ENCODE assay signal across 8 cellular contexts in the genomic region with DNA sequence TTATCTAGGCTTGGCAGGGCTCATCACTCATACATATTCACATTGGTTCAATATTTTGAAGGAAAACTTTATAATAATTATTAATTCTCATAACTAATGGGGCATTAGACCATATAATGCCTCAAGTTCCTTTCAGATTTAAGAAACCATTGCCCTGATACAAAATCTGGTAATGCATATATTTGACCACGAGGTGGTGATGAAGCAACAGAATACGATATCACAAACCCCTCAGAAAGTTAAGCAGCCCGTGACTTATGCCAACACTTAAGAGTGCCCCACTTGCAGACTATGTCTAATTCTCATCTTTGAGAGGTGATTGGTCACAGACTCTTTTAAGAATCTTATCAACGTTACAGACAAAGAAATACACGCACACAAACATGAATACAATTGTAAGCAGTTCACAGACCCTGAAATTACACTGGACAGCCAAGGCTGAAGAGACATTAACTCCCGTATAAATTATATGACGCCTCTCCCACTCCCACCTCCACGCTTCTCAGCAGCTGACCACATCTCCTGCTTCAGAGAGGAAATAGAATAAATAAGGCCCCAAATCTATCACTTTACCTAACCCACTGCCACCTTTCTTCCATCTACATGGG. TPM values are rescaled to one million over a fixed set of nuclear protein-coding genes. Genes with fewer than 3 reads are reported as not detected.
A peak's percentile ranks its signal among the peaks of the same experiment; 100 is the strongest.
DNase-seq lines count a peak whose midpoint lies in the region; ATAC-seq and TF ChIP-seq lines count a peak whose summit lies in the region.

No MANE protein-coding gene starts in this region.

- no peak overlapping the region for H2BK5ac ChIP-seq in mesendoderm (ENCODE audit: low read length)

- H2AK5ac ChIP-seq in mesendoderm (ENCODE audit: low read length), result no peak overlapping the region

- DNase-seq in AG08395 (ENCODE audit: low spot score), result peak; percentile 57
- DNase-seq in GM12865 (ENCODE audit: low read depth), result peak; percentile 69
- DNase-seq in NCI-H1092 (lab: John Stamatoyannopoulos, UW), result peak; percentile 1
- DNase-seq in effector memory CD4-positive, alpha-beta T cell, result peak in 2 of 3 donors; percentile 5 to 10
- peak; percentile 69 for DNase-seq in mesendoderm

- H3F3A ChIP-seq in SU-DHL-6 (ENCODE audit: insufficient read depth), result no peaks in the 10 kb centered on the region

- TF ChIP-seq CTCF in GM12865 (IDR thresholded peaks at IDR 0.05; ENCODE audit: insufficient read depth, low read depth, low read length, missing control alignments) (peak; percentile 56), SU-DHL-6 (IDR thresholded peaks at IDR 0.05; ENCODE audit: insufficient read depth, low read length, poor library complexity, severe bottlenecking) (peak; percentile 33)

- H2BK15ac ChIP-seq in mesendoderm (replicated peaks; ENCODE audit: low read depth), result no peak overlapping the region

- no peak overlapping the region for H4K8ac ChIP-seq in mesendoderm (ENCODE audit: low read depth, low read length)

- no peak overlapping the region for H3K4ac ChIP-seq in mesendoderm (ENCODE audit: low read depth, low read length)

- no peaks in the 10 kb centered on the region for H3K27me3 ChIP-seq in SU-DHL-6 (ENCODE audit: low read length)
- H3K27me3 ChIP-seq in effector memory CD4-positive, alpha-beta T cell (replicated peaks; ENCODE audit: control insufficient read depth, insufficient read depth, low read length, poor library complexity, severe bottlenecking), result no peaks in the 10 kb centered on the region
- no peaks in the 10 kb centered on the region for H3K27me3 ChIP-seq in mesendoderm (ENCODE audit: insufficient read depth, low read length, poor library complexity)

- no peak overlapping the region for H4K5ac ChIP-seq in mesendoderm (ENCODE audit: low read length)

- no peak overlapping the region for H2BK120ac ChIP-seq in mesendoderm (ENCODE audit: low read depth, low read length)

- no peaks in the 10 kb centered on the region for H3K4me1 ChIP-seq in effector memory CD4-positive, alpha-beta T cell (ENCODE audit: control insufficient read depth, insufficient read depth, low read length, poor library complexity, severe bottlenecking)
- H3K4me1 ChIP-seq in mesendoderm (ENCODE audit: control insufficient read depth, low read depth, low read length), result no peaks in the 10 kb centered on the region

- no peaks in the 10 kb centered on the region for H3K9me2 ChIP-seq in SU-DHL-6 (replicated peaks; ENCODE audit: insufficient read depth, low read length)

- no peak overlapping the region for H2AFZ ChIP-seq in SU-DHL-6 (ENCODE audit: low read depth, low read length, severe bottlenecking)

- no peak overlapping the region for H3K18ac ChIP-seq in mesendoderm (ENCODE audit: low read length)

- H3K27ac ChIP-seq in SU-DHL-6 (ENCODE audit: low read depth, low read length) (no peak overlapping the region), mesendoderm (ENCODE audit: low read depth, low read length) (no peak overlapping the region)
- no peak overlapping the region for H3K27ac ChIP-seq in effector memory CD4-positive, alpha-beta T cell (ENCODE audit: insufficient read depth, low read length, poor library complexity, severe bottlenecking)

- H3K79me2 ChIP-seq in SU-DHL-6 (ENCODE audit: insufficient read depth, low read length), result no peaks in the 10 kb centered on the region
- no peaks in the 10 kb centered on the region for H3K79me2 ChIP-seq in mesendoderm (ENCODE audit: control insufficient read depth, insufficient read depth, low read length)

- H3K4me3 ChIP-seq in GM12865 (ENCODE audit: low read depth, low read length) (no peak overlapping the region), SU-DHL-6 (ENCODE audit: insufficient read depth, low read length, poor library complexity, severe bottlenecking) (no peak overlapping the region), mesendoderm (ENCODE audit: low read length) (no peak overlapping the region)
- H3K4me3 ChIP-seq in effector memory CD4-positive, alpha-beta T cell (ENCODE audit: insufficient read depth, low read depth, low read length, poor library complexity, severe bottlenecking), result no peak overlapping the region

- no peaks in the 10 kb centered on the region for H3K79me1 ChIP-seq in mesendoderm (ENCODE audit: low read length)

- H3K9me3 ChIP-seq in SU-DHL-6 (ENCODE audit: insufficient read depth, low read length), result no peaks in the 10 kb centered on the region
- no peaks in the 10 kb centered on the region for H3K9me3 ChIP-seq in effector memory CD4-positive, alpha-beta T cell (ENCODE audit: control insufficient read depth, low read length)

- no peak overlapping the region for H3K23ac ChIP-seq in mesendoderm (ENCODE audit: low read length)

- H3K9ac ChIP-seq in SU-DHL-6 (ENCODE audit: low read length) (no peak overlapping the region), mesendoderm (ENCODE audit: low read length) (no peak overlapping the region)

- H3K56ac ChIP-seq in mesendoderm (ENCODE audit: low read length), result no peak overlapping the region

- peak; percentile 74 for ATAC-seq in HG02571 (IDR thresholded peaks at IDR 0.05; ENCODE audit: unreplicated experiment)
- no peak for ATAC-seq in HG03045 (IDR thresholded peaks at IDR 0.05; ENCODE audit: unreplicated experiment)

- WGBS in mesendoderm (ENCODE audit: extremely low coverage, insufficient coverage, low lambda C conversion rate), result no CpG with 5 or more reads among the region's 8 CpGs

- H3K4me2 ChIP-seq in SU-DHL-6 (ENCODE audit: low read depth, low read length, poor library complexity, severe bottlenecking) (no peak overlapping the region), mesendoderm (ENCODE audit: low read length) (no peak overlapping the region)

- H3K36me3 ChIP-seq in SU-DHL-6 (ENCODE audit: low read length) (no peaks in the 10 kb centered on the region), mesendoderm (ENCODE audit: control insufficient read depth, insufficient read depth, low read length) (no peaks in the 10 kb centered on the region)
- no peaks in the 10 kb centered on the region for H3K36me3 ChIP-seq in effector memory CD4-positive, alpha-beta T cell (ENCODE audit: control insufficient read depth, insufficient read depth, low read length)

- H4K20me1 ChIP-seq in SU-DHL-6 (ENCODE audit: low read depth, low read length), result no peaks in the 10 kb centered on the region

RNA-seq across cellular contexts. Expression of gene DNAH6, which starts 20.7 kb away (rescaled TPM):
- 0.03 TPM for polyA plus RNA-seq in mesendoderm (2013, experiment 1 of 2)
- 0.07 TPM for polyA plus RNA-seq in mesendoderm (2013, experiment 2 of 2)

RNA-seq across cellular contexts. Expression of gene SUCLG1, which starts 36.6 kb away (rescaled TPM):
- polyA plus RNA-seq in mesendoderm (2013, experiment 1 of 2), result 56.7 TPM
- 57.8 TPM for polyA plus RNA-seq in mesendoderm (2013, experiment 2 of 2)

Comparison
In these comparisons a context has a peak if more than half of its experiments do, and no peak if none do; other contexts are left out.
1. DNase-seq: peak in every context shown above with its lines; median percentile 69 in GM12865; 69 in mesendoderm; 57 in AG08395; 8 in effector memory CD4-positive, alpha-beta T cell; 1 in NCI-H1092.